Comparison of ENCODE assay signal across 8 cellular contexts in genomic region chr3:47578691-47579632, GRCh38. TPM values are rescaled to one million over a fixed set of nuclear protein-coding genes. Genes with fewer than 3 reads are reported as not detected.
DNase-seq lines count a peak whose midpoint lies in the region; ATAC-seq and TF ChIP-seq lines count a peak whose summit lies in the region.

CSPG5 (minus strand) TSS chr3:47578865; CDS start chr3:47578693, 172 bp downstream.

- TF ChIP-seq CTCF in upper lobe of right lung (IDR thresholded peaks at IDR 0.05) = no peak

- H3K27me3 Mint-ChIP-seq in CD4-positive, CD25-positive, alpha-beta regulatory T cell = peaks cover 44% of the 10 kb centered on the region
- H3K27me3 Mint-ChIP-seq in naive thymus-derived CD8-positive, alpha-beta T cell = peaks cover 6 to 28% (median 22%) of the 10 kb centered on the region in 5 donors

- no peak within 1 kb of the TSS for H3K27ac ChIP-seq in CD4-positive, CD25-positive, alpha-beta regulatory T cell (ENCODE audit: insufficient read depth, low read length, poor library complexity, severe bottlenecking)
- no peak within 1 kb of the TSS for H3K27ac ChIP-seq in esophagus (ENCODE audit: low read depth in 2 of 2, low read length in 1 of 2)
- no peak within 1 kb of the TSS for H3K27ac ChIP-seq in upper lobe of right lung

- no peaks in the 10 kb centered on the region for H3K36me3 ChIP-seq in CD4-positive, CD25-positive, alpha-beta regulatory T cell (ENCODE audit: control insufficient read depth, insufficient read depth, low read length)
- H3K36me3 ChIP-seq in esophagus (ENCODE audit: control insufficient read depth in 2 of 2, insufficient read depth in 2 of 2, low read length in 1 of 2) (no peaks in the 10 kb centered on the region), upper lobe of right lung (no peaks in the 10 kb centered on the region)

- H3K9me3 ChIP-seq in CD4-positive, CD25-positive, alpha-beta regulatory T cell (ENCODE audit: control insufficient read depth in 2 of 2, low read length in 2 of 2) = no peaks in the 10 kb centered on the region
- H3K9me3 ChIP-seq in esophagus (ENCODE audit: control insufficient read depth in 2 of 2, insufficient read depth in 1 of 2, low read depth in 1 of 2, low read length in 1 of 2) = peaks cover 0 to 2% of the 10 kb centered on the region in 2 donors
- no peaks in the 10 kb centered on the region for H3K9me3 ChIP-seq in upper lobe of right lung

- H3K4me3 Mint-ChIP-seq in CD4-positive, CD25-positive, alpha-beta regulatory T cell = peak within 1 kb of the TSS; percentile 72 to 79 (median 78)
- H3K4me3 Mint-ChIP-seq in naive thymus-derived CD8-positive, alpha-beta T cell = peak within 1 kb of the TSS; percentile 33 to 85 (median 66)

- H3K4me3 ChIP-seq in CD4-positive, CD25-positive, alpha-beta regulatory T cell (ENCODE audit: low read depth, low read length) = no peak within 1 kb of the TSS
- H3K4me3 ChIP-seq in esophagus (ENCODE audit: low read depth in 1 of 2, low read length in 2 of 2) (peak within 1 kb of the TSS; percentile 61 to 63), upper lobe of right lung (peak within 1 kb of the TSS; percentile 58)

- 4 to 8% methylated on average over 49 to 121 of the region's 121 CpGs for WGBS in esophagus, 2 donors

- peaks cover 14% of the 10 kb centered on the region for H3K4me1 ChIP-seq in CD4-positive, CD25-positive, alpha-beta regulatory T cell (ENCODE audit: control insufficient read depth, insufficient read depth, low read length, poor library complexity, severe bottlenecking)
- H3K4me1 ChIP-seq in esophagus (ENCODE audit: control insufficient read depth in 2 of 2, insufficient read depth in 2 of 2, low read length in 1 of 2) (peaks cover 5 to 11% of the 10 kb centered on the region in 2 donors), upper lobe of right lung (peaks cover 11% of the 10 kb centered on the region)

- intact Hi-C loops in upper lobe of right lung (cut with DNase I) = no loop called here

- peak; percentile 30 to 40 for ATAC-seq in CD4-positive, CD25-positive, alpha-beta regulatory T cell (ENCODE audit: low read depth in 2 of 2)
- ATAC-seq in HG03280 (IDR thresholded peaks at IDR 0.05; ENCODE audit: unreplicated experiment) (peak; percentile 39), upper lobe of right lung (peak; percentile 64), HG02678 (IDR thresholded peaks at IDR 0.05; ENCODE audit: unreplicated experiment) (no peak)
- peak; percentile 60 to 65 for ATAC-seq in naive thymus-derived CD8-positive, alpha-beta T cell

- H3K36me3 Mint-ChIP-seq in CD4-positive, CD25-positive, alpha-beta regulatory T cell = no peaks in the 10 kb centered on the region
- H3K36me3 Mint-ChIP-seq in naive thymus-derived CD8-positive, alpha-beta T cell = no peaks in the 10 kb centered on the region

- DNase-seq in CD4-positive, CD25-positive, alpha-beta regulatory T cell = peak; percentile 7 to 28 (median 13)
- DNase-seq in activated CD8-positive, alpha-beta memory T cell treated with anti-CD3 and anti-CD28 coated beads for 24 hours = peak; percentile 71
- peak in 8 of 10 donors; percentile 12 to 67 (median 28) for DNase-seq in naive thymus-derived CD8-positive, alpha-beta T cell
- DNase-seq in upper lobe of right lung (peak; percentile 67), DMS153 (lab: John Stamatoyannopoulos, UW) (no peak)

- POLR2A ChIA-PET in naive thymus-derived CD8-positive, alpha-beta T cell (lab: Charles Lee) = interaction anchor here (0.5 kb wide), 1 partner anchor 158 kb away, joined by 4 read pairs; no protein-coding TSS in a partner anchor

- H3K9me3 Mint-ChIP-seq in CD4-positive, CD25-positive, alpha-beta regulatory T cell = peaks cover 0 to 1% (median 0%) of the 10 kb centered on the region in 7 donors
- H3K9me3 Mint-ChIP-seq in naive thymus-derived CD8-positive, alpha-beta T cell = no peaks in the 10 kb centered on the region

- H3K27ac Mint-ChIP-seq in CD4-positive, CD25-positive, alpha-beta regulatory T cell = no peak within 1 kb of the TSS
- H3K27ac Mint-ChIP-seq in naive thymus-derived CD8-positive, alpha-beta T cell = peak within 1 kb of the TSS in 2 of 10 donors; percentile 4 to 13

- peaks cover 0 to 7% (median 2%) of the 10 kb centered on the region in 4 donors for H3K4me1 Mint-ChIP-seq in CD4-positive, CD25-positive, alpha-beta regulatory T cell
- peaks cover 0 to 3% (median 1%) of the 10 kb centered on the region in 4 donors for H3K4me1 Mint-ChIP-seq in naive thymus-derived CD8-positive, alpha-beta T cell

- H3K27me3 ChIP-seq in CD4-positive, CD25-positive, alpha-beta regulatory T cell (ENCODE audit: control insufficient read depth, insufficient read depth, low read length) = peaks cover 12% of the 10 kb centered on the region
- H3K27me3 ChIP-seq in esophagus (ENCODE audit: control insufficient read depth in 1 of 2, insufficient read depth in 2 of 2, low read length in 2 of 2) (no peaks in the 10 kb centered on the region), upper lobe of right lung (peaks cover 23% of the 10 kb centered on the region)

RNA-seq across cellular contexts. Expression of gene CSPG5, which starts in this region (rescaled TPM):
- total RNA-seq in CD4-positive, CD25-positive, alpha-beta regulatory T cell = not detected
- polyA plus RNA-seq in CD4-positive, CD25-positive, alpha-beta regulatory T cell = under 1 TPM in 1 of 4 donors, not detected in 3; 0.25 TPM
- polyA plus RNA-seq in esophagus = under 1 TPM; 0.12 to 0.40 TPM
- total RNA-seq in naive thymus-derived CD8-positive, alpha-beta T cell = under 1 TPM; 0.33 to 0.44 TPM
- under 1 TPM in 1 of 3 donors, not detected in 2; 0.09 TPM for polyA plus RNA-seq in naive thymus-derived CD8-positive, alpha-beta T cell
- total RNA-seq in upper lobe of right lung = 5.4 TPM

Comparison
In these comparisons a context has a peak if more than half of its experiments do, and no peak if none do; other contexts are left out.
1. Peak in DNase-seq and ATAC-seq in CD4-positive, CD25-positive, alpha-beta regulatory T cell; RNA of the gene not detected or under 1 TPM.
2. Peak in DNase-seq and ATAC-seq in naive thymus-derived CD8-positive, alpha-beta T cell; RNA of the gene not detected or under 1 TPM.